Comparison of ENCODE assay signal across 22 cellular contexts in genomic region chr1:34761776-34762307, GRCh38. TPM values are rescaled to one million over a fixed set of nuclear protein-coding genes. Genes with fewer than 3 reads are reported as not detected.
DNase-seq lines count a peak whose midpoint lies in the region; ATAC-seq, FAIRE-seq and TF ChIP-seq lines count a peak whose summit lies in the region.
"Had no signal": no experiment of that assay in that cellular context is flagged by ENCODE, and none has a peak within 500 bp of the region (broad histone marks: within the 10 kb centered on the region; RNA-seq: fewer than 3 reads in every experiment).

No MANE protein-coding gene starts in this region.

- H3K27me3 ChIP-seq in breast epithelium (no peaks in the 10 kb centered on the region), RWPE2 (ENCODE audit: insufficient read depth, poor library complexity, severe bottlenecking) (no peaks in the 10 kb centered on the region), spleen (replicated peaks in 1 of 7) (peaks cover 0 to 46% (median 0%) of the 10 kb centered on the region in 7 donors)
- H3K27me3 ChIP-seq: BLaER1 had no signal

- TF ChIP-seq POLR2A in breast epithelium (IDR thresholded peaks at IDR 0.05) (no peak), spleen (IDR thresholded peaks at IDR 0.05) (no peak)

- no peak overlapping the region for H3K4me3 Mint-ChIP-seq in MCF 10A (ENCODE audit: unreplicated experiment)
- H3K4me3 Mint-ChIP-seq: CD14-positive monocyte; CD4-positive, alpha-beta memory T cell; GM23338 had no signal

- ATAC-seq in RWPE2 (ENCODE audit: low read depth), result no peak
- ATAC-seq: GM12878, GM23338, K562 had no signal

- 83 to 89% (median 88%) methylated on average over 9 to 13 of the region's 13 CpGs for WGBS in spleen, 5 donors

- H3K9ac ChIP-seq in kidney (ENCODE audit: low read length in 2 of 2), result no peak overlapping the region
- H3K9ac ChIP-seq: BLaER1 had no signal

- peak overlapping the region; percentile 5 for H3K27ac Mint-ChIP-seq in MCF 10A (ENCODE audit: low read depth, unreplicated experiment)
- H3K27ac Mint-ChIP-seq: CD14-positive monocyte; CD4-positive, alpha-beta memory T cell; GM23338 had no signal

- TF ChIP-seq CTCF in MCF 10A (IDR thresholded peaks at IDR 0.05; ENCODE audit: unreplicated experiment) (no peak), breast epithelium (IDR thresholded peaks at IDR 0.05) (no peak), RWPE2 (IDR thresholded peaks at IDR 0.05; ENCODE audit: poor library complexity, severe bottlenecking) (no peak), kidney (IDR thresholded peaks at IDR 0.05; ENCODE audit: borderline replicate concordance, extremely low read depth, insufficient read depth) (no peak), spleen (IDR thresholded peaks at IDR 0.05 in 8 of 11, conservative IDR thresholded peaks at IDR 0.05 in 3 of 11) (no peak), GM20000 (IDR thresholded peaks at IDR 0.05; ENCODE audit: extremely low read depth, missing control alignments) (no peak)

- CTCF ChIA-PET in MCF 10A (lab: Yijun Ruan, JAX), result interaction anchor here (0.6 to 1.8 kb wide), 4 partner anchors 19 to 91 kb away, joined by 3 to 8 read pairs (median 4); no protein-coding TSS in a partner anchor

- POLR2A ChIA-PET in MCF 10A (lab: Yijun Ruan, JAX), result no interaction called here

- H3K4me3 ChIP-seq in breast epithelium (no peak overlapping the region), RWPE2 (ENCODE audit: severe bottlenecking) (no peak overlapping the region), kidney (ENCODE audit: low read length in 2 of 2) (no peak overlapping the region), spleen (no peak overlapping the region)
- H3K4me3 ChIP-seq: BLaER1, GM12878, GM23338, K562 had no signal

- no peaks in the 10 kb centered on the region for H3K36me3 Mint-ChIP-seq in MCF 10A (ENCODE audit: insufficient read depth, unreplicated experiment)
- H3K36me3 Mint-ChIP-seq: CD14-positive monocyte; CD4-positive, alpha-beta memory T cell had no signal

- H3K9me3 ChIP-seq in breast epithelium, result no peaks in the 10 kb centered on the region
- no peaks in the 10 kb centered on the region for H3K9me3 ChIP-seq in RWPE2 (ENCODE audit: severe bottlenecking)
- no peaks in the 10 kb centered on the region for H3K9me3 ChIP-seq in kidney (ENCODE audit: control insufficient read depth in 1 of 2, low read length in 2 of 2)
- H3K9me3 ChIP-seq in spleen, result no peaks in the 10 kb centered on the region
- H3K9me3 ChIP-seq: BLaER1 had no signal

- H3K36me3 ChIP-seq in breast epithelium, result no peaks in the 10 kb centered on the region
- H3K36me3 ChIP-seq in RWPE2 (ENCODE audit: low read depth), result peaks cover 16% of the 10 kb centered on the region
- H3K36me3 ChIP-seq in kidney (ENCODE audit: control insufficient read depth in 1 of 2, insufficient read depth in 2 of 2, low read length in 2 of 2), result no peaks in the 10 kb centered on the region
- H3K36me3 ChIP-seq in spleen, result no peaks in the 10 kb centered on the region
- H3K36me3 ChIP-seq: BLaER1 had no signal

- H3K27me3 Mint-ChIP-seq in MCF 10A (ENCODE audit: insufficient read depth, unreplicated experiment), result no peaks in the 10 kb centered on the region

- H3K27ac ChIP-seq in breast epithelium (no peak overlapping the region), RWPE2 (ENCODE audit: poor library complexity, severe bottlenecking) (peak overlapping the region; percentile 92), kidney (ENCODE audit: low read depth in 2 of 2, low read length in 2 of 2) (no peak overlapping the region), spleen (no peak overlapping the region)
- H3K27ac ChIP-seq: BLaER1 had no signal

- FAIRE-seq in kidney (lab: Jason Lieb, UNC), result no peak
- FAIRE-seq: GM12878, GM19239, HTR-8/SVneo, K562 had no signal

- intact Hi-C loops in MCF 10A (cut with micrococcal nuclease) (no loop called here), breast epithelium (cut with DNase I; ENCODE audit: low total_unique reads) (no loop called here), kidney (cut with DNase I) (no loop called here), spleen (cut with DNase I; ENCODE audit: low total_unique reads) (no loop called here)

- no TSS peak for BruUV-seq in MCF 10A (replicated peaks; lab: Mats Ljungman, UMichigan)

- H3K9me3 Mint-ChIP-seq in MCF 10A (ENCODE audit: unreplicated experiment), result no peaks in the 10 kb centered on the region
- H3K9me3 Mint-ChIP-seq: CD4-positive, alpha-beta memory T cell had no signal

- H3K4me1 Mint-ChIP-seq in MCF 10A (ENCODE audit: insufficient read depth, unreplicated experiment), result peaks cover 21% of the 10 kb centered on the region
- H3K4me1 Mint-ChIP-seq: CD14-positive monocyte; CD4-positive, alpha-beta memory T cell had no signal

- no peaks in the 10 kb centered on the region for H3K4me1 ChIP-seq in breast epithelium
- H3K4me1 ChIP-seq in RWPE2 (ENCODE audit: insufficient read depth, poor library complexity, severe bottlenecking), result peaks cover 37% of the 10 kb centered on the region
- no peaks in the 10 kb centered on the region for H3K4me1 ChIP-seq in kidney (ENCODE audit: control insufficient read depth in 1 of 2, insufficient read depth in 1 of 2, low read depth in 1 of 2, low read length in 2 of 2)
- no peaks in the 10 kb centered on the region for H3K4me1 ChIP-seq in spleen
- H3K4me1 ChIP-seq: BLaER1 had no signal

- DNase-seq in MCF 10A (ENCODE audit: unreplicated experiment) (no peak), breast epithelium (ENCODE audit: low spot score in 2 of 2) (no peak), RWPE2 (ENCODE audit: low spot score) (no peak), kidney (peak; percentile 49), spleen (peak; percentile 27), GM20000 (ENCODE audit: low spot score) (no peak), HCEC 1CT (no peak), SHP77 treated with DMSO at 0.1 percent for 48 hours (lab: John Stamatoyannopoulos, UW) (no peak)
- DNase-seq: 8988T; CD4-positive, alpha-beta memory T cell; DMS79 treated with DMSO at 0.1 percent for 48 hours; H7; IMR-90 had no signal

RNA-seq across cellular contexts. Expression of gene GJB4, which starts 2.3 kb away (rescaled TPM):
- total RNA-seq in MCF 10A (2022) (0.27 and 0.28 TPM in 2 replicates), breast epithelium (under 1 TPM in 1 of 3 donors, not detected in 2; 0.15 TPM), kidney (0.50 TPM), spleen (not detected)
- polyA plus RNA-seq in kidney (ENCODE audit: insufficient read depth, low read depth, low replicate concordance) (not detected), spleen (not detected)
- total RNA-seq: A673; CD4-positive, alpha-beta memory T cell; GM12878; H7; IMR-90; K562 had no signal
- polyA plus RNA-seq: AG04450; CD14-positive monocyte; CD4-positive, alpha-beta memory T cell; GM12878; GM23338; IMR-90 had no signal

RNA-seq across cellular contexts. Expression of gene GJB5, which starts 7.0 kb away (rescaled TPM):
- 26.5 and 33.2 TPM in 2 replicates for total RNA-seq in MCF 10A (2022)
- total RNA-seq in breast epithelium, result 1 to 10 TPM in 1 of 3 donors, under 1 TPM in 1, not detected in 1; 0.73 to 1.3 TPM
- total RNA-seq in kidney, result not detected
- not detected for polyA plus RNA-seq in kidney (ENCODE audit: insufficient read depth, low read depth, low replicate concordance)
- total RNA-seq in spleen, result not detected
- under 1 TPM in 1 of 3 donors, not detected in 2; 0.06 TPM for polyA plus RNA-seq in spleen
- total RNA-seq: A673; CD4-positive, alpha-beta memory T cell; GM12878; IMR-90; K562 had no signal
- polyA plus RNA-seq: AG04450; CD4-positive, alpha-beta memory T cell; GM12878; GM23338 had no signal

RNA-seq across cellular contexts. Expression of gene GJB3, which starts 19.2 kb away (rescaled TPM):
- total RNA-seq in MCF 10A (2022) (67.1 and 74.8 TPM in 2 replicates), breast epithelium (1 to 10 TPM in 1 of 3 donors, under 1 TPM in 1, not detected in 1; 0.33 to 1.2 TPM), kidney (8.8 TPM), spleen (not detected)
- polyA plus RNA-seq in kidney (ENCODE audit: insufficient read depth, low read depth, low replicate concordance) (not detected), spleen (under 1 TPM; 0.11 to 0.23 (median 0.13) TPM)
- total RNA-seq: A673; CD4-positive, alpha-beta memory T cell; GM12878; IMR-90; K562 had no signal
- polyA plus RNA-seq: AG04450; CD14-positive monocyte; CD4-positive, alpha-beta memory T cell; GM12878; IMR-90; K562 had no signal

RNA-seq across cellular contexts. Expression of gene GJA4, which starts 31.0 kb away (rescaled TPM):
- total RNA-seq in MCF 10A (2022) (not detected in 2 replicates), breast epithelium (10 to 100 TPM in 2 of 3 donors, 1 to 10 TPM in 1; 8.9 to 39.3 (median 18.9) TPM), kidney (15.6 TPM), spleen (10 to 100 TPM in 3 of 7 donors, 1 to 10 TPM in 4; 7.6 to 20.6 (median 8.7) TPM)
- polyA plus RNA-seq in kidney (ENCODE audit: insufficient read depth, low read depth, low replicate concordance) (31.9 TPM), spleen (1 to 10 TPM; 1.3 to 7.3 (median 7.0) TPM)
- total RNA-seq: A673; CD4-positive, alpha-beta memory T cell; IMR-90 had no signal
- polyA plus RNA-seq: AG04450; CD14-positive monocyte; CD4-positive, alpha-beta memory T cell; IMR-90 had no signal

Comparison
In these comparisons a context has a peak if more than half of its experiments do, and no peak if none do; other contexts are left out.
1. RNA of gene GJB5, which starts 7.0 kb away (total RNA-seq): 26.5 to 33.2 TPM in MCF 10A; 0.73 to 1.3 TPM in breast epithelium, not detected in kidney (single experiment) and not detected in spleen; every median in the first group is over 10 times any median in the second.
2. DNase-seq: peak in kidney (single experiment) and spleen (single experiment); none in MCF 10A (single experiment), breast epithelium (0 of 2), RWPE2 (single experiment), GM20000 (single experiment), HCEC 1CT (single experiment) and SHP77 treated with DMSO at 0.1 percent for 48 hours (single experiment).